ENCODE assay signal across 8 cellular contexts in the genomic region with DNA sequence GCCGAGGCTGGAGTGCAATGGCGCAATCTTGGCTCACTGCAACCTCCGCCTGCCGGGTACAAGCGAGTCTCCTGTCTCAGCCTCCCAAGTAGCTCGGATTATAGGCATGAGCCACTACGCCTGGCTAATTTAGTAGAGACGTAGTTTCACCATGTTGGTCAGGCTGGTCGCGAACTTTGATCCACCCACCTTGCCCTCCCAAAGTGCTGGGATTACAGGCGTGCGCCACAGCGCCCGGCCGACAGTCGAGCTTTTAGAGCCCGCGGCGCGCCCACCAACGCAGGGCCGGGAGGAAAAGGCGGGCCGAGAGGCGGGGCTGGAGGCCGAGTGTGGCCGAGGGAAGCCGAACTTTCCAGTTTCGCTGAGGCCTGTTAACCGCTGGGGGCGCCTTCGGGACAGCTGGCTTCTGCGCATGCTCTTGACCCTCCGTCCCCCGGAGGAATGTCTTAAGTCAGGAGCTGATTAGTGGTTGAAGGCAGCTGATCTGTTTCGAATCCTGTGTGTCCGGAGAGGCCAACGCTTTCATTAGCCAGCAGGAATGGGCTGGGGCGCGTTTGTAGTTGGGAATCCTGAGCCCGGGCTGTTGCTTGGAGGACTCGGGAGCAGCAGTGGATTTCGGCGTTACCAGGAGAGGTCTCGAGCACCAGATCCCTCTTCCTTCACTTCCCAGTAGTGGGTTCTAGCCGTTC. TPM values are rescaled to one million over a fixed set of nuclear protein-coding genes. Genes with fewer than 3 reads are reported as not detected.
DNase-seq lines count a peak whose midpoint lies in the region; ATAC-seq, FAIRE-seq and TF ChIP-seq lines count a peak whose summit lies in the region.

No MANE protein-coding gene starts in this region.

- DNase-seq in Calu3 (peak; percentile 98), NT2/D1 (ENCODE audit: low read depth, low spot score) (peak; percentile 98), mesenteric fat pad (ENCODE audit: low spot score) (peak; percentile 98)
- DNase-seq in activated CD8-positive, alpha-beta memory T cell treated with anti-CD3 and anti-CD28 coated beads, Interleukin-2, amount 50 U/mL, for 24 hours (ENCODE audit: extremely low read depth): peak; percentile 85
- DNase-seq in stimulated activated CD8-positive, alpha-beta memory T cell treated with anti-CD3 and anti-CD28 coated beads, Interleukin-15, amount 100 ng/mL, for 1 hour (ENCODE audit: low read depth): peak; percentile 89

- intact Hi-C loops in Calu3 (cut with micrococcal nuclease; ENCODE audit: unreplicated experiment): no loop called here

- H3K36me3 Mint-ChIP-seq in Calu3 (ENCODE audit: insufficient read depth, unreplicated experiment): peaks cover 35% of the 10 kb centered on the region

- H3K4me3 Mint-ChIP-seq in Calu3 (ENCODE audit: low read depth, unreplicated experiment): peak overlapping the region; percentile 78

- H3K27me3 ChIP-seq in HUES6 (ENCODE audit: control insufficient read depth, insufficient read depth, low read length): no peaks in the 10 kb centered on the region
- H3K27me3 ChIP-seq in NT2/D1 (ENCODE audit: insufficient read depth, insufficient read length): no peaks in the 10 kb centered on the region

- H3K4me1 Mint-ChIP-seq in Calu3 (ENCODE audit: low read depth, unreplicated experiment): peaks cover 48% of the 10 kb centered on the region

- H3K27ac ChIP-seq in HUES6 (ENCODE audit: low read depth, low read length): peak overlapping the region; percentile 36

- no TSS peak for BruUV-seq in Calu3 (replicated peaks; lab: Mats Ljungman, UMichigan)

- CTCF ChIA-PET in Calu3 (lab: Charles Lee): interaction anchor here (0.7 to 2.4 kb wide), 12 partner anchors 10 to 1181 kb away, joined by 3 to 31 read pairs (median 4); a partner anchor contains a TSS

- H3K9me3 ChIP-seq in HUES6 (ENCODE audit: control insufficient read depth, insufficient read depth, low read depth, low read length) (no peaks in the 10 kb centered on the region), NT2/D1 (ENCODE audit: insufficient read depth, low read length) (no peaks in the 10 kb centered on the region)

- H3K27me3 Mint-ChIP-seq in Calu3 (ENCODE audit: unreplicated experiment): no peaks in the 10 kb centered on the region

- H3K4me3 ChIP-seq in HUES6 (ENCODE audit: low read depth, low read length) (peak overlapping the region; percentile 49), NT2/D1 (ENCODE audit: insufficient read length, low read depth) (peak overlapping the region; percentile 55)

- H3K9me3 Mint-ChIP-seq in Calu3 (ENCODE audit: low read depth, unreplicated experiment): no peaks in the 10 kb centered on the region

- H3K4me1 ChIP-seq in HUES6 (ENCODE audit: control insufficient read depth, insufficient read depth, low read length): peaks cover 4% of the 10 kb centered on the region; the same call in 1 of the 2 replicates
- peaks cover 9% of the 10 kb centered on the region for H3K4me1 ChIP-seq in NT2/D1 (ENCODE audit: insufficient read depth, insufficient read length)

- peak overlapping the region; percentile 50 for H3K27ac Mint-ChIP-seq in Calu3 (ENCODE audit: unreplicated experiment)

- peak; percentile 82 for ATAC-seq in GM21381 (IDR thresholded peaks at IDR 0.05; ENCODE audit: unreplicated experiment)

- H3K9ac ChIP-seq in HUES6 (ENCODE audit: low read length) (peak overlapping the region; percentile 56), NT2/D1 (ENCODE audit: insufficient read length, low read depth) (peak overlapping the region; percentile 81)

- H3K36me3 ChIP-seq in HUES6 (ENCODE audit: control insufficient read depth, insufficient read depth, low read length) (no peaks in the 10 kb centered on the region), NT2/D1 (ENCODE audit: insufficient read depth, insufficient read length, low read length) (peaks cover 2% of the 10 kb centered on the region)

- peak; percentile 91 for TF ChIP-seq CTCF in Calu3 (IDR thresholded peaks at IDR 0.05; ENCODE audit: unreplicated experiment)

- FAIRE-seq in endometrium (lab: Jason Lieb, UNC): peak; percentile 90

RNA-seq across cellular contexts. Expression of a gene that starts 10.0 kb away (rescaled TPM):
- total RNA-seq in Calu3 (2022) (1,386 and 1,535 TPM in 2 replicates), mesenteric fat pad (994 TPM)

RNA-seq across cellular contexts. Expression of a gene that starts 48.5 kb away (rescaled TPM):
- 71.8 and 108 TPM in 2 replicates for total RNA-seq in Calu3 (2022)
- total RNA-seq in mesenteric fat pad: 1.2 TPM

Comparison
In these comparisons a context has a peak if more than half of its experiments do, and no peak if none do; other contexts are left out.
1. Peak in every context shown above with its lines: DNase-seq, ATAC-seq, H3K4me3 ChIP-seq and H3K27ac ChIP-seq.
2. RNA of a gene that starts 48.5 kb away (total RNA-seq): 71.8 to 108 TPM in Calu3; 1.2 TPM in mesenteric fat pad (single experiment); every median in the first group is over 10 times any median in the second.